In the genomic region with DNA sequence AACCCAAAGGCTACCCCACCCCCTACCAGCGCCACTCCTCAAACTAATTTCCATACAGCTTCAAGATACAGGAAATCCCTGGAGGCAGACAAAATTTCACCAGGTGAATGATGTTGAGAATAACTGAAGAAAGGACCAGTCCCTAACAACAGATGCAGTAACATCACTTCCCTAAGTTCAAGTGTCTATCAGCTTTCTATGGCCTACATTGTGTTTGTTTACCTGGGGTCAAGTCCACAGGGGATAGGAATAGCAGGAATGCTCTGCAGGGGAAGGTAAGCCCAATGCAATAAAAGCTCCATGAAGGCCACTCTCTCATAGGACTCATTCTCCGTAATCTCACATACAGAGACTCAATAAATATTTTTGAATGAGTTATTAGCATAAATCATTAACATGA, we compare ENCODE assay signal across 1 cellular context.
TF ChIP-seq lines count a peak whose summit lies in the region.

No MANE protein-coding gene starts in this region.

TF ChIP-seq in WTC11, 78 proteins besides CTCF, POLR2A, EP300 and RAD21 (continued from another document):
- TF ChIP-seq, protein P1, sequence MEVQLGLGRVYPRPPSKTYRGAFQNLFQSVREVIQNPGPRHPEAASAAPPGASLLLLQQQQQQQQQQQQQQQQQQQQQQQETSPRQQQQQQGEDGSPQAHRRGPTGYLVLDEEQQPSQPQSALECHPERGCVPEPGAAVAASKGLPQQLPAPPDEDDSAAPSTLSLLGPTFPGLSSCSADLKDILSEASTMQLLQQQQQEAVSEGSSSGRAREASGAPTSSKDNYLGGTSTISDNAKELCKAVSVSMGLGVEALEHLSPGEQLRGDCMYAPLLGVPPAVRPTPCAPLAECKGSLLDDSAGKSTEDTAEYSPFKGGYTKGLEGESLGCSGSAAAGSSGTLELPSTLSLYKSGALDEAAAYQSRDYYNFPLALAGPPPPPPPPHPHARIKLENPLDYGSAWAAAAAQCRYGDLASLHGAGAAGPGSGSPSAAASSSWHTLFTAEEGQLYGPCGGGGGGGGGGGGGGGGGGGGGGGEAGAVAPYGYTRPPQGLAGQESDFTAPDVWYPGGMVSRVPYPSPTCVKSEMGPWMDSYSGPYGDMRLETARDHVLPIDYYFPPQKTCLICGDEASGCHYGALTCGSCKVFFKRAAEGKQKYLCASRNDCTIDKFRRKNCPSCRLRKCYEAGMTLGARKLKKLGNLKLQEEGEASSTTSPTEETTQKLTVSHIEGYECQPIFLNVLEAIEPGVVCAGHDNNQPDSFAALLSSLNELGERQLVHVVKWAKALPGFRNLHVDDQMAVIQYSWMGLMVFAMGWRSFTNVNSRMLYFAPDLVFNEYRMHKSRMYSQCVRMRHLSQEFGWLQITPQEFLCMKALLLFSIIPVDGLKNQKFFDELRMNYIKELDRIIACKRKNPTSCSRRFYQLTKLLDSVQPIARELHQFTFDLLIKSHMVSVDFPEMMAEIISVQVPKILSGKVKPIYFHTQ (CRISPR knock-in tag; IDR thresholded peaks at IDR 0.05) = no peak
- TF ChIP-seq ATF1 (CRISPR knock-in tag; IDR thresholded peaks at IDR 0.05) = no peak
- no peak for TF ChIP-seq ZNF396 (CRISPR knock-in tag; IDR thresholded peaks at IDR 0.05; ENCODE audit: borderline replicate concordance)
